In the genomic region with DNA sequence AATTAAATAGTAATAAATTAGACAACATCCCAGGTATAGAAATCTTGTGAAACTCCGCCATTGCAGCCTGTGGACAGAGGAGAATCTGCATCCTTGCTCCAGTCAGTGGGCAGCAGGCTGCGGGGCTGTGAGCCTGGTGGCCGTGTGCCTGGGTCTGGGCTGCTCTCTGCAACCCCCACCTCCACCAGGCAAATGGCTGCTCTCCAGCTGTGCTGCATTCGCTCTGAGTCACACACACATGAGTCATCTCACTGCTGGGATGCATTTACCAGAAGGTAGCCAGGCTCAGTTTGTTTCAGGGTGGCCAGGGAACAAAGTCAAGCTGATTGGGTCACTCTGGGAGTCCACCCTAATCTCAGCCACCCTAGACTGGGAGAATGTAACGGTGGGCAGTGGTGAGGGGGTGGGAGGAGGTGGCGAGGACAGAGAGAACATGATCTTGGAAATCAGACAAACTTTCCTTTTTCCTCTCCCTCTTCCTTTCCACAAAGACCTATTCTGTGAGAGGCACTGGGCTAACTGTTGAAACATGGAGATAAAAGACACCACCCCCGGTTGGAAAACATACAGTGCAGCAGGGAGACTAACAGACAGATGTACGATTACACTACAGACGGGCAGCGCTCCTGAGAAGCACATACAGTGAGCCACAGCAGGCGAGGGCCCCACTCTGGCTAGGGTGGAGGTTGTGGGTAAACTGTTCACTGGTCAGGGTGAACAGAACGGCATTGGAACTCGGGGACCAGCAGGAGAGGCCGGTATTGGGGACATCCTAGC, we compare ENCODE assay signal across 8 cellular contexts. TPM values are rescaled to one million over a fixed set of nuclear protein-coding genes. Genes with fewer than 3 reads are reported as not detected.
DNase-seq lines count a peak whose midpoint lies in the region; ATAC-seq and TF ChIP-seq lines count a peak whose summit lies in the region.

No MANE protein-coding gene starts in this region.

- H3K9me3 ChIP-seq in Panc1 (ENCODE audit: control insufficient read depth, insufficient read depth, low read depth, low read length), result no peaks in the 10 kb centered on the region

- intact Hi-C loops in Panc1 (cut with micrococcal nuclease; ENCODE audit: unreplicated experiment), result loop anchor here (5.0 kb wide), 1 partner anchor 60 kb away; the partner anchor contains the start of gene TRAM2

- TF ChIP-seq CTCF in Panc1 (IDR thresholded peaks at IDR 0.05), result no peak

- H3K4me3 ChIP-seq in Panc1 (ENCODE audit: low read depth in 2 of 2, low read length in 2 of 2), result peak overlapping the region in 1 of 2 experiments; percentile 30; a peak in 2 of 4 replicates

- TSS peak; percentile 95 for BruUV-seq in Panc1 (replicated peaks; lab: Mats Ljungman, UMichigan)

- H3K4me1 ChIP-seq in Panc1 (ENCODE audit: control insufficient read depth, insufficient read depth, low read length), result peaks cover 59% of the 10 kb centered on the region

- H3K27me3 ChIP-seq in Panc1 (ENCODE audit: control insufficient read depth, insufficient read depth, low read length), result no peaks in the 10 kb centered on the region

- peaks cover 7% of the 10 kb centered on the region for H3K36me3 ChIP-seq in Panc1 (ENCODE audit: control insufficient read depth, insufficient read depth, low read length)

- in situ Hi-C loops in Panc1 (cut with HindIII; ENCODE audit: low pct_unique_long_range_greater_than_20kb, low sequenced_read_pairs), result no loop called here

- H3K27ac ChIP-seq in Panc1 (ENCODE audit: low read length) (peak overlapping the region; percentile 98), cingulate gyrus (ENCODE audit: low read depth, low read length) (peak overlapping the region; percentile 85)

- DNase-seq in 8988T (peak; percentile 77), Panc1 (ENCODE audit: low read depth, low spot score) (peak; percentile 75), left lobe of liver (ENCODE audit: low spot score) (peak; percentile 90)
- peak; percentile 35 to 50 for DNase-seq in stimulated activated CD4-positive, alpha-beta T cell treated with anti-CD3 and anti-CD28 coated beads, Interleukin-4, amount 100 ng/mL, for 48 hours (ENCODE audit: low read depth in 2 of 2)
- no peak for DNase-seq in activated effector memory CD4-positive, alpha-beta T cell treated with anti-CD3 and anti-CD28 coated beads, Interleukin-2, amount 50 U/mL, for 16 hours

- POLR2A ChIA-PET in Panc1 (lab: Charles Lee), result no interaction called here

- CTCF ChIA-PET in Panc1 (lab: Charles Lee), result no interaction called here

- peak; percentile 95 for ATAC-seq in GM18508 (IDR thresholded peaks at IDR 0.05; ENCODE audit: insufficient read depth, unreplicated experiment)
- peak; percentile 77 for ATAC-seq in HG03060 (IDR thresholded peaks at IDR 0.05; ENCODE audit: low read depth, unreplicated experiment)
- ATAC-seq in Panc1, result peak; percentile 93
- peak; percentile 67 for ATAC-seq in left lobe of liver

RNA-seq across cellular contexts. Expression of gene TRAM2, which starts 59.2 kb away (rescaled TPM):
- 56.7 TPM for total RNA-seq in Panc1 (2021; ENCODE audit: unreplicated experiment)
- 32.2 TPM for polyA plus RNA-seq in Panc1 (2012; ENCODE audit: insufficient read length)
- 17.3 TPM for total RNA-seq in left lobe of liver
